Comparison of ENCODE assay signal across 8 cellular contexts in genomic region chr3:15361494-15362214, GRCh38. TPM values are rescaled to one million over a fixed set of nuclear protein-coding genes. Genes with fewer than 3 reads are reported as not detected.
DNase-seq lines count a peak whose midpoint lies in the region; ATAC-seq and TF ChIP-seq lines count a peak whose summit lies in the region.

No MANE protein-coding gene starts in this region.

- H4K20me1 ChIP-seq in fibroblast of lung (ENCODE audit: control insufficient read depth, extremely low read depth, insufficient read depth, low read length) = no peaks in the 10 kb centered on the region

- H3K4me1 Mint-ChIP-seq in CD14-positive monocyte (peaks cover 24% of the 10 kb centered on the region), WTC11 (peaks cover 21% of the 10 kb centered on the region)

- H3K9ac ChIP-seq in fibroblast of lung (ENCODE audit: insufficient read depth, low read length) = no peak overlapping the region

- H3K36me3 Mint-ChIP-seq in CD14-positive monocyte = no peaks in the 10 kb centered on the region
- H3K36me3 Mint-ChIP-seq in WTC11 = no peaks in the 10 kb centered on the region

- H3K4me2 ChIP-seq in fibroblast of lung (ENCODE audit: extremely low read depth, insufficient read depth, low read length) = peak overlapping the region; percentile 59

- no peaks in the 10 kb centered on the region for H3K79me2 ChIP-seq in fibroblast of lung (ENCODE audit: control insufficient read depth, insufficient read depth, low read length)

- H3K27ac Mint-ChIP-seq in CD14-positive monocyte = peak overlapping the region; percentile 86 to 96 (median 92)
- no peak overlapping the region for H3K27ac Mint-ChIP-seq in WTC11

- H3K4me3 Mint-ChIP-seq in CD14-positive monocyte (peak overlapping the region in 1 of 2 donors; percentile 72), WTC11 (no peak overlapping the region)

- peaks cover 4% of the 10 kb centered on the region for H3K4me1 ChIP-seq in fibroblast of lung (ENCODE audit: control insufficient read depth, extremely low read depth, insufficient read depth, low read length)

- POLR2A ChIA-PET in WTC11 (lab: Charles Lee) = no interaction called here

- H3K9me3 ChIP-seq in fibroblast of lung (ENCODE audit: control insufficient read depth, insufficient read depth, low read depth, low read length) = no peaks in the 10 kb centered on the region

- no peak for TF ChIP-seq CTCF in CD14-positive monocyte (IDR thresholded peaks at IDR 0.05)
- TF ChIP-seq CTCF in WTC11 (IDR thresholded peaks at IDR 0.05) = no peak
- no peak for TF ChIP-seq CTCF in fibroblast of lung (conservative IDR thresholded peaks at IDR 0.05 in 1 of 2, IDR thresholded peaks at IDR 0.05 in 1 of 2; ENCODE audit: low read depth in 1 of 2, low read length in 2 of 2)

- H3K27me3 ChIP-seq in fibroblast of lung (ENCODE audit: control insufficient read depth, insufficient read depth, low read length) = no peaks in the 10 kb centered on the region

- ATAC-seq in GM19328 (IDR thresholded peaks at IDR 0.05; ENCODE audit: unreplicated experiment) (peak; percentile 68), HG03196 (IDR thresholded peaks at IDR 0.05; ENCODE audit: unreplicated experiment) (peak; percentile 86), WTC11 (peak; percentile 68)

- no peak overlapping the region for H3K27ac ChIP-seq in fibroblast of lung (ENCODE audit: insufficient read depth, low read length)

- intact Hi-C loops in CD14-positive monocyte (cut with micrococcal nuclease) = no loop called here

- DNase-seq in CD14-positive monocyte (ENCODE audit: low spot score) (no peak), WTC11 (ENCODE audit: low spot score) (peak; percentile 14), fibroblast of lung (ENCODE audit: low read depth in 2 of 2) (peak in 1 of 2 donors; percentile 88), 8988T (no peak), NCI-H2029 (lab: John Stamatoyannopoulos, UW) (no peak)
- peak; percentile 72 for DNase-seq in stimulated activated CD8-positive, alpha-beta memory T cell treated with anti-CD3 and anti-CD28 coated beads, Interleukin-4, amount 100 ng/mL, for 48 hours

- no peak overlapping the region for H3K4me3 ChIP-seq in fibroblast of lung (replicated peaks in 1 of 4; ENCODE audit: control extremely low read depth in 1 of 4, insufficient read depth in 1 of 4, low read depth in 3 of 4, low read length in 4 of 4)

- CTCF ChIA-PET in WTC11 (lab: Charles Lee) = interaction anchor here (0.6 to 1.4 kb wide), 6 partner anchors 20 to 94 kb away, joined by 3 to 9 read pairs (median 6); partner anchors contain the start of gene SH3BP5

- no peaks in the 10 kb centered on the region for H3K36me3 ChIP-seq in fibroblast of lung (ENCODE audit: control insufficient read depth, insufficient read depth, low read length)

- H3K9me3 Mint-ChIP-seq in CD14-positive monocyte (peaks cover 0 to 3% (median 0%) of the 10 kb centered on the region in 7 donors), WTC11 (peaks cover 6% of the 10 kb centered on the region)

- peaks cover 0 to 3% (median 2%) of the 10 kb centered on the region in 3 donors for H3K27me3 Mint-ChIP-seq in CD14-positive monocyte (ENCODE audit: low read depth in 3 of 3)
- no peaks in the 10 kb centered on the region; the same call in 1 of the 2 replicates for H3K27me3 Mint-ChIP-seq in WTC11 (ENCODE audit: low read depth)

- peak overlapping the region; percentile 44 for H2AFZ ChIP-seq in fibroblast of lung (ENCODE audit: low read length)

TF ChIP-seq in WTC11, 78 proteins besides CTCF, POLR2A, EP300 and RAD21:
- TF ChIP-seq OVOL2 (CRISPR knock-in tag; IDR thresholded peaks at IDR 0.05; ENCODE audit: borderline replicate concordance) (no peak), NR2C2 (CRISPR knock-in tag; IDR thresholded peaks at IDR 0.05) (no peak), ZNF512 (CRISPR knock-in tag; IDR thresholded peaks at IDR 0.05; ENCODE audit: borderline replicate concordance) (no peak), ZNF219 (CRISPR knock-in tag; IDR thresholded peaks at IDR 0.05; ENCODE audit: borderline replicate concordance) (no peak), ZNF232 (CRISPR knock-in tag; IDR thresholded peaks at IDR 0.05) (no peak), E2F1 (CRISPR knock-in tag; IDR thresholded peaks at IDR 0.05) (no peak), ATF3 (CRISPR knock-in tag; conservative IDR thresholded peaks at IDR 0.05) (no peak), NFE2L1 (CRISPR knock-in tag; IDR thresholded peaks at IDR 0.05) (no peak), ZNF416 (CRISPR knock-in tag; IDR thresholded peaks at IDR 0.05) (no peak), ZNF263 (CRISPR knock-in tag; IDR thresholded peaks at IDR 0.05; ENCODE audit: low read depth) (no peak)
TF ChIP-seq in WTC11: peak in this region for 0.

RNA-seq across cellular contexts. Expression of gene SH3BP5, which starts 29.3 kb away (rescaled TPM):
- 10 to 100 TPM; 10.7 to 22.8 TPM for polyA plus RNA-seq in CD14-positive monocyte
- 5.1 to 7.2 TPM (median 5.9 TPM) in 3 replicates for total RNA-seq in WTC11 (2021)
- total RNA-seq in fibroblast of lung = 8.2 and 12.9 TPM in 2 replicates
- 6.7 and 12.6 TPM in 2 replicates for polyA plus RNA-seq in fibroblast of lung
- 5.9 and 11.0 TPM in 2 replicates for polyA plus RNA-seq in fibroblast of lung (2012)
- polyA minus RNA-seq in fibroblast of lung (ENCODE audit: low replicate concordance) = 0.82 and 5.2 TPM in 2 replicates

Comparison
In these comparisons a context has a peak if more than half of its experiments do, and no peak if none do; other contexts are left out.
1. DNase-seq: peak in WTC11 (single experiment) and stimulated activated CD8-positive, alpha-beta memory T cell treated with anti-CD3 and anti-CD28 coated beads, Interleukin-4, amount 100 ng/mL, for 48 hours (single experiment); none in CD14-positive monocyte (single experiment), 8988T (single experiment) and NCI-H2029 (single experiment).
2. Peak in every context shown above with its lines, with median percentiles within 50 percentile points of each other: ATAC-seq.